12 cellular contexts compared by ENCODE assay signal in genomic region chr20:64035066-64035932, GRCh38. TPM values are rescaled to one million over a fixed set of nuclear protein-coding genes. Genes with fewer than 3 reads are reported as not detected.
A peak's percentile ranks its signal among the peaks of the same experiment; 100 is the strongest.
DNase-seq lines count a peak whose midpoint lies in the region; ATAC-seq and TF ChIP-seq lines count a peak whose summit lies in the region.
"Had no signal": no experiment of that assay in that cellular context is flagged by ENCODE, and none has a peak within 500 bp of the region (broad histone marks: within the 10 kb centered on the region; RNA-seq: fewer than 3 reads in every experiment).

No MANE protein-coding gene starts in this region.

- no peak overlapping the region for H3K4me3 ChIP-seq in CD4-positive, alpha-beta memory T cell (ENCODE audit: low read length in 2 of 2)
- H3K4me3 ChIP-seq in HEK293 (ENCODE audit: low read depth, low read length) (no peak overlapping the region), endodermal cell (ENCODE audit: low read length) (no peak overlapping the region)

- intact Hi-C loops in CD4-positive, alpha-beta memory T cell (cut with micrococcal nuclease) = loop anchor here (5.0 kb wide), 1 partner anchor 138 kb away; the partner anchor contains the start of gene DNAJC5

- no peaks in the 10 kb centered on the region for H3K27me3 Mint-ChIP-seq in CD4-positive, alpha-beta memory T cell
- H3K27me3 Mint-ChIP-seq in endodermal cell (ENCODE audit: insufficient read depth) = peaks cover 15% of the 10 kb centered on the region

- WGBS in endodermal cell (ENCODE audit: insufficient coverage in 1 of 2, insufficient read length in 1 of 2), 2 experiments = 86 to 93% methylated on average over 15 to 17 of the region's 17 CpGs

- H3K36me3 Mint-ChIP-seq in CD4-positive, alpha-beta memory T cell = peaks cover 18 to 28% of the 10 kb centered on the region in 2 donors
- peaks cover 31% of the 10 kb centered on the region for H3K36me3 Mint-ChIP-seq in endodermal cell (ENCODE audit: low read depth)

- CTCF ChIA-PET in CD4-positive, alpha-beta memory T cell (lab: Charles Lee; ENCODE audit: partially characterized antibody) = interaction anchor here (1.7 to 11.7 kb wide), 3 partner anchors 22 to 85 kb away, joined by 5 to 133 read pairs (median 84); partner anchors contain the start of genes PRPF6, SAMD10 and TCEA2
- CTCF ChIA-PET in HEK293 (lab: Yijun Ruan, JAX) = interaction anchor here (1.6 to 2.1 kb wide), 2 partner anchors 19 to 55 kb away, joined by 4 to 6 read pairs; partner anchors contain the start of gene PRPF6

- TF ChIP-seq CTCF in HEK293 (tag by site-specific recombination; IDR thresholded peaks at IDR 0.05) = no peak
- TF ChIP-seq CTCF in endodermal cell (conservative IDR thresholded peaks at IDR 0.05) = no peak

- no peaks in the 10 kb centered on the region for H3K9me3 ChIP-seq in CD4-positive, alpha-beta memory T cell (ENCODE audit: control insufficient read depth in 1 of 2, low read length in 2 of 2)
- no peaks in the 10 kb centered on the region for H3K9me3 ChIP-seq in HEK293 (ENCODE audit: control insufficient read depth, insufficient read depth, low read depth, low read length)
- H3K9me3 ChIP-seq in endodermal cell (ENCODE audit: control insufficient read depth, low read length) = no peaks in the 10 kb centered on the region

- H3K9ac ChIP-seq in endodermal cell (ENCODE audit: extremely low read depth, low read length, poor library complexity, severe bottlenecking) = no peak overlapping the region

- H3K27me3 ChIP-seq in CD4-positive, alpha-beta memory T cell (ENCODE audit: insufficient read depth, low read length) = no peaks in the 10 kb centered on the region
- H3K27me3 ChIP-seq in endodermal cell (ENCODE audit: control insufficient read depth, insufficient read depth, low read length, poor library complexity, severe bottlenecking) = peaks cover 23% of the 10 kb centered on the region

- H3K4me1 ChIP-seq in CD4-positive, alpha-beta memory T cell (ENCODE audit: insufficient read depth, low read length) = peaks cover 57% of the 10 kb centered on the region
- H3K4me1 ChIP-seq in HEK293 (ENCODE audit: control insufficient read depth, insufficient read depth, low read length) = peaks cover 13% of the 10 kb centered on the region
- H3K4me1 ChIP-seq in endodermal cell (ENCODE audit: control insufficient read depth, insufficient read depth, low read length) = peaks cover 22% of the 10 kb centered on the region

- POLR2A ChIA-PET in CD4-positive, alpha-beta memory T cell (lab: Charles Lee; ENCODE audit: partially characterized antibody) = interaction anchor here (0.9 to 1.1 kb wide), 2 partner anchors 55 to 58 kb away, joined by 3 to 5 read pairs; partner anchors contain the start of gene PRPF6
- POLR2A ChIA-PET in HEK293 (lab: Yijun Ruan, JAX) = no interaction called here

- peak overlapping the region in 7 of 8 donors; percentile 9 to 89 (median 60) for H3K4me3 Mint-ChIP-seq in CD4-positive, alpha-beta memory T cell
- H3K4me3 Mint-ChIP-seq in endodermal cell = no peak overlapping the region
- H3K4me3 Mint-ChIP-seq: brain had no signal

- no peak for ATAC-seq in HG03457 (IDR thresholded peaks at IDR 0.05; ENCODE audit: unreplicated experiment)

- H3K4me1 Mint-ChIP-seq in CD4-positive, alpha-beta memory T cell = peaks cover 13 to 52% (median 27%) of the 10 kb centered on the region in 4 donors
- peaks cover 24% of the 10 kb centered on the region for H3K4me1 Mint-ChIP-seq in endodermal cell

- H3K36me3 ChIP-seq in CD4-positive, alpha-beta memory T cell (ENCODE audit: insufficient read depth, low read length) = peaks cover 18% of the 10 kb centered on the region
- H3K36me3 ChIP-seq in HEK293 (ENCODE audit: control insufficient read depth in 2 of 2, insufficient read depth in 1 of 2, low read length in 2 of 2) (peaks cover 0 to 45% of the 10 kb centered on the region in 2 experiments; a peak in 2 of 3 replicates), endodermal cell (ENCODE audit: control insufficient read depth, insufficient read depth, low read length) (peaks cover 12% of the 10 kb centered on the region)

- peak in 2 of 5 donors; percentile 14 to 74 for DNase-seq in CD4-positive, alpha-beta memory T cell
- DNase-seq in activated CD8-positive, alpha-beta memory T cell treated with anti-CD3 and anti-CD28 coated beads, Interleukin-2, amount 50 U/mL, for 1 hour (ENCODE audit: extremely low read depth) = peak; percentile 31
- DNase-seq in endodermal cell (peak; percentile 66), NCI-H446 treated with DMSO at 0.1 percent for 48 hours (lab: John Stamatoyannopoulos, UW) (no peak), NCI-H226 (no peak), middle frontal gyrus (ENCODE audit: extremely low spot score, low spot score) (no peak)
- DNase-seq: NCI-H1092 treated with DMSO at 0.1 percent for 48 hours, NCI-H524 treated with DMSO at 0.1 percent for 48 hours, SHP77 had no signal

- peak overlapping the region; percentile 54 for H3K27ac ChIP-seq in CD4-positive, alpha-beta memory T cell (ENCODE audit: low read depth, low read length)
- H3K27ac ChIP-seq in HEK293 (ENCODE audit: extremely low read depth, low read depth, low read length) (no peak overlapping the region), endodermal cell (ENCODE audit: low read depth, low read length) (no peak overlapping the region)

- no peaks in the 10 kb centered on the region for H3K9me3 Mint-ChIP-seq in CD4-positive, alpha-beta memory T cell
- H3K9me3 Mint-ChIP-seq in endodermal cell = no peaks in the 10 kb centered on the region
- H3K9me3 Mint-ChIP-seq: brain had no signal

- H3K27ac Mint-ChIP-seq in CD4-positive, alpha-beta memory T cell = peak overlapping the region; percentile 74 to 88 (median 86)
- peak overlapping the region; percentile 78 for H3K27ac Mint-ChIP-seq in endodermal cell

TF ChIP-seq in HEK293, 187 proteins besides CTCF, POLR2A, EP300 and RAD21:
- TF ChIP-seq ZNF600 (tag by site-specific recombination; IDR thresholded peaks at IDR 0.05) (peak; percentile 31; the same call in 1 of the 2 replicates), ZNF473 (tag by site-specific recombination; IDR thresholded peaks at IDR 0.05) (no peak), BCL6B (tag by site-specific recombination; IDR thresholded peaks at IDR 0.05) (no peak), GLIS1 (tag by site-specific recombination; IDR thresholded peaks at IDR 0.05) (peak; percentile 51), PATZ1 (tag by site-specific recombination; IDR thresholded peaks at IDR 0.05) (0 out of 2 replicates have a peak, but pooled peaks have one; percentile 43), ZFHX2 (tag by site-specific recombination; conservative IDR thresholded peaks at IDR 0.05) (0 out of 2 replicates have a peak, but pooled peaks have one; percentile 27), GLIS2 (tag by site-specific recombination; IDR thresholded peaks at IDR 0.05) (peak; percentile 27; the same call in 1 of the 2 replicates)

RNA-seq across cellular contexts. Expression of gene C20orf204, which starts 0.7 kb away (rescaled TPM):
- total RNA-seq in CD4-positive, alpha-beta memory T cell = 1 to 10 TPM; 3.7 to 4.1 TPM
- under 1 TPM in 1 of 2 donors, not detected in 1; 0.22 TPM for polyA plus RNA-seq in CD4-positive, alpha-beta memory T cell
- 1 to 10 TPM; 4.0 to 4.1 TPM for total RNA-seq in endodermal cell
- 0.78 TPM for polyA plus RNA-seq in endodermal cell (2013, experiment 1 of 2)
- polyA plus RNA-seq in endodermal cell (2013, experiment 2 of 2) = 0.75 TPM

RNA-seq across cellular contexts. Expression of gene SOX18, which starts 14.1 kb away (rescaled TPM):
- total RNA-seq in CD4-positive, alpha-beta memory T cell = not detected
- polyA plus RNA-seq in CD4-positive, alpha-beta memory T cell = not detected
- 1 to 10 TPM; 2.3 to 2.8 TPM for total RNA-seq in endodermal cell
- polyA plus RNA-seq in endodermal cell (2013, experiment 1 of 2) = 0.57 TPM
- polyA plus RNA-seq in endodermal cell (2013, experiment 2 of 2) = 0.95 TPM

RNA-seq across cellular contexts. Expression of gene TCEA2, which starts 27.7 kb away (rescaled TPM):
- total RNA-seq in CD4-positive, alpha-beta memory T cell = 10 to 100 TPM; 43.3 to 45.9 TPM
- 10 to 100 TPM; 24.6 to 27.9 TPM for polyA plus RNA-seq in CD4-positive, alpha-beta memory T cell
- total RNA-seq in endodermal cell = 100 to 1,000 TPM in 1 of 2 donors, 10 to 100 TPM in 1; 64.3 to 110 TPM
- polyA plus RNA-seq in endodermal cell (2013, experiment 1 of 2) = 82.9 TPM
- 77.1 TPM for polyA plus RNA-seq in endodermal cell (2013, experiment 2 of 2)

RNA-seq across cellular contexts. Expression of gene RGS19, which starts 44.0 kb away (rescaled TPM):
- 10 to 100 TPM; 35.0 to 35.6 TPM for total RNA-seq in CD4-positive, alpha-beta memory T cell
- 100 to 1,000 TPM; 112 to 116 TPM for polyA plus RNA-seq in CD4-positive, alpha-beta memory T cell
- total RNA-seq in endodermal cell = 10 to 100 TPM; 14.6 to 15.8 TPM
- 10.7 TPM for polyA plus RNA-seq in endodermal cell (2013, experiment 1 of 2)
- 10.8 TPM for polyA plus RNA-seq in endodermal cell (2013, experiment 2 of 2)

RNA-seq across cellular contexts. Expression of gene OPRL1, which starts 44.6 kb away (rescaled TPM):
- total RNA-seq in CD4-positive, alpha-beta memory T cell = 1 to 10 TPM in 1 of 2 experiments, under 1 TPM in 1; 0.87 to 1.1 TPM
- polyA plus RNA-seq in CD4-positive, alpha-beta memory T cell = 1 to 10 TPM in 1 of 2 donors, under 1 TPM in 1; 0.68 to 1.1 TPM
- 1 to 10 TPM; 4.1 to 5.5 TPM for total RNA-seq in endodermal cell
- polyA plus RNA-seq in endodermal cell (2013, experiment 1 of 2) = 3.0 TPM
- polyA plus RNA-seq in endodermal cell (2013, experiment 2 of 2) = 2.8 TPM

Comparison
In these comparisons a context has a peak if more than half of its experiments do, and no peak if none do; other contexts are left out.
1. DNase-seq: peak in activated CD8-positive, alpha-beta memory T cell treated with anti-CD3 and anti-CD28 coated beads, Interleukin-2, amount 50 U/mL, for 1 hour (single experiment) and endodermal cell (single experiment); none in NCI-H446 treated with DMSO at 0.1 percent for 48 hours (single experiment), NCI-H226 (single experiment) and middle frontal gyrus (single experiment).